ENCODE assay signal across 7 cellular contexts in genomic region chr7:144218581-144218980, GRCh38. TPM values are rescaled to one million over a fixed set of nuclear protein-coding genes. Genes with fewer than 3 reads are reported as not detected.
"Had no signal": no experiment of that assay in that cellular context is flagged by ENCODE, and none has a peak within 500 bp of the region (broad histone marks: within the 10 kb centered on the region; RNA-seq: fewer than 3 reads in every experiment).

No MANE protein-coding gene starts in this region.

RNA-seq across cellular contexts. Expression of gene OR2A42, which starts 20.8 kb away (rescaled TPM):
- total RNA-seq: K562, M059J, Peyer's patch, Right ventricle myocardium superior, SJSA1 had no signal
- polyA plus RNA-seq: IgD-negative memory B cell, K562 had no signal

RNA-seq across cellular contexts. Expression of gene ARHGEF35, which starts 22.9 kb away (rescaled TPM):
- total RNA-seq: M059J had no signal

RNA-seq across cellular contexts. Expression of gene CTAGE4, which starts 35.3 kb away (rescaled TPM):
- total RNA-seq: SJSA1 had no signal
- polyA plus RNA-seq: IgD-negative memory B cell had no signal

RNA-seq across cellular contexts. Expression of gene OR2A7, which starts 46.0 kb away (rescaled TPM):
- total RNA-seq: K562, SJSA1 had no signal

RNA-seq across cellular contexts. Expression of gene CTAGE8, which starts 50.5 kb away (rescaled TPM):
- total RNA-seq: RPMI7951, SJSA1 had no signal
